In genomic region chr19:16594681-16595091, GRCh38 we compare ENCODE assay signal across 12 cellular contexts. TPM values are rescaled to one million over a fixed set of nuclear protein-coding genes. Genes with fewer than 3 reads are reported as not detected.
DNase-seq lines count a peak whose midpoint lies in the region; ATAC-seq and TF ChIP-seq lines count a peak whose summit lies in the region.
"Had no signal": no experiment of that assay in that cellular context is flagged by ENCODE, and none has a peak within 500 bp of the region (broad histone marks: within the 10 kb centered on the region; RNA-seq: fewer than 3 reads in every experiment).

No MANE protein-coding gene starts in this region.

- H3K9me3 Mint-ChIP-seq in CD4-positive, alpha-beta T cell, result no peaks in the 10 kb centered on the region
- H3K9me3 Mint-ChIP-seq in T-helper 2 cell treated with Interferon-gamma antibody and Interleukin-4, amounts not matched to agents 5 μg/mL and 100 μg/mL, for 36 hours, result no peaks in the 10 kb centered on the region
- no peaks in the 10 kb centered on the region for H3K9me3 Mint-ChIP-seq in dendritic cell treated with granulocyte-macrophage colony-stimulating factor and Interleukin-4, amounts not matched to agents 40 ng/mL and 50 ng/mL, for 4 days

- no peaks in the 10 kb centered on the region for H3K9me3 ChIP-seq in CD4-positive, alpha-beta T cell (ENCODE audit: control insufficient read depth, low read length)
- H3K9me3 ChIP-seq: upper lobe of left lung had no signal

- no peaks in the 10 kb centered on the region for H3K27me3 Mint-ChIP-seq in CD4-positive, alpha-beta T cell
- no peaks in the 10 kb centered on the region for H3K27me3 Mint-ChIP-seq in T-helper 2 cell treated with Interferon-gamma antibody and Interleukin-4, amounts not matched to agents 5 μg/mL and 100 μg/mL, for 36 hours (ENCODE audit: low read depth)
- no peaks in the 10 kb centered on the region for H3K27me3 Mint-ChIP-seq in dendritic cell treated with granulocyte-macrophage colony-stimulating factor and Interleukin-4, amounts not matched to agents 40 ng/mL and 50 ng/mL, for 4 days

- peak overlapping the region; percentile 59 for H3K27ac ChIP-seq in CD4-positive, alpha-beta T cell (ENCODE audit: low read depth, low read length)

- peaks cover 81% of the 10 kb centered on the region for H3K4me1 Mint-ChIP-seq in CD4-positive, alpha-beta T cell (ENCODE audit: low read depth)
- peaks cover 47% of the 10 kb centered on the region for H3K4me1 Mint-ChIP-seq in T-helper 2 cell treated with Interferon-gamma antibody and Interleukin-4, amounts not matched to agents 5 μg/mL and 100 μg/mL, for 36 hours (ENCODE audit: low read depth)
- peaks cover 53% of the 10 kb centered on the region for H3K4me1 Mint-ChIP-seq in dendritic cell treated with granulocyte-macrophage colony-stimulating factor and Interleukin-4, amounts not matched to agents 40 ng/mL and 50 ng/mL, for 4 days (ENCODE audit: low read depth)

- intact Hi-C loops in CD4-positive, alpha-beta T cell (cut with DNase I, micrococcal nuclease), result loop anchor here in 1 of 2 experiments (1.0 kb wide), 1 partner anchor 10 kb away; no protein-coding TSS in a partner anchor
- intact Hi-C loops in dendritic cell treated with granulocyte-macrophage colony-stimulating factor and Interleukin-4, amounts not matched to agents 40 ng/mL and 50 ng/mL, for 4 days (cut with micrococcal nuclease), result no loop called here

- peak; percentile 90 for ATAC-seq in CD4-positive, alpha-beta T cell (ENCODE audit: poor library complexity)
- ATAC-seq in GM21619 (IDR thresholded peaks at IDR 0.05; ENCODE audit: unreplicated experiment) (peak; percentile 8), HG03045 (IDR thresholded peaks at IDR 0.05; ENCODE audit: unreplicated experiment) (no peak), HG03354 (IDR thresholded peaks at IDR 0.05; ENCODE audit: poor library complexity, severe bottlenecking, unreplicated experiment) (no peak)
- ATAC-seq: Panc1 had no signal

- POLR2A ChIA-PET in CD4-positive, alpha-beta T cell (lab: Charles Lee), result interaction anchor here (1.1 to 1.9 kb wide), 3 partner anchors 10 to 28 kb away, joined by 4 to 11 read pairs (median 6); partner anchors contain the start of gene SLC35E1

- H3K27me3 ChIP-seq in CD4-positive, alpha-beta T cell (ENCODE audit: control insufficient read depth, insufficient read depth, low read length), result no peaks in the 10 kb centered on the region
- H3K27me3 ChIP-seq: upper lobe of left lung had no signal

- peak overlapping the region; percentile 89 for H3K27ac Mint-ChIP-seq in CD4-positive, alpha-beta T cell
- H3K27ac Mint-ChIP-seq in T-helper 2 cell treated with Interferon-gamma antibody and Interleukin-4, amounts not matched to agents 5 μg/mL and 100 μg/mL, for 36 hours, result peak overlapping the region; percentile 89
- peak overlapping the region; percentile 58 for H3K27ac Mint-ChIP-seq in dendritic cell treated with granulocyte-macrophage colony-stimulating factor and Interleukin-4, amounts not matched to agents 40 ng/mL and 50 ng/mL, for 4 days

- TF ChIP-seq CTCF in CD4-positive, alpha-beta T cell (IDR thresholded peaks at IDR 0.05), result no peak

- H3K4me3 Mint-ChIP-seq in CD4-positive, alpha-beta T cell, result peak overlapping the region; percentile 83
- peak overlapping the region; percentile 80 for H3K4me3 Mint-ChIP-seq in T-helper 2 cell treated with Interferon-gamma antibody and Interleukin-4, amounts not matched to agents 5 μg/mL and 100 μg/mL, for 36 hours
- H3K4me3 Mint-ChIP-seq in dendritic cell treated with granulocyte-macrophage colony-stimulating factor and Interleukin-4, amounts not matched to agents 40 ng/mL and 50 ng/mL, for 4 days, result peak overlapping the region; percentile 11

- DNase-seq in CD4-positive, alpha-beta T cell, result peak in 4 of 10 experiments; percentile 18 to 56 (median 34)
- DNase-seq in T-helper 2 cell treated with Interferon-gamma antibody and Interleukin-4, amounts not matched to agents 5 μg/mL and 100 μg/mL, for 36 hours (ENCODE audit: low spot score), result no peak
- no peak for DNase-seq in MV-4-11 (lab: John Stamatoyannopoulos, UW)
- no peak for DNase-seq in NCI-H524 treated with DMSO at 0.1 percent for 48 hours (lab: John Stamatoyannopoulos, UW)
- DNase-seq: cerebellar nuclear complex, NCI-H187 had no signal

- CTCF ChIA-PET in CD4-positive, alpha-beta T cell (lab: Charles Lee), result interaction anchor here (2.2 kb wide), 1 partner anchor 10 kb away, joined by 6 read pairs; no protein-coding TSS in a partner anchor

- no peaks in the 10 kb centered on the region for H3K36me3 Mint-ChIP-seq in CD4-positive, alpha-beta T cell (ENCODE audit: low read depth)
- peaks cover 3% of the 10 kb centered on the region for H3K36me3 Mint-ChIP-seq in T-helper 2 cell treated with Interferon-gamma antibody and Interleukin-4, amounts not matched to agents 5 μg/mL and 100 μg/mL, for 36 hours (ENCODE audit: low read depth)
- peaks cover 10% of the 10 kb centered on the region for H3K36me3 Mint-ChIP-seq in dendritic cell treated with granulocyte-macrophage colony-stimulating factor and Interleukin-4, amounts not matched to agents 40 ng/mL and 50 ng/mL, for 4 days (ENCODE audit: low read depth)

RNA-seq across cellular contexts. Expression of gene SLC35E1, which starts 22.5 kb away (rescaled TPM):
- total RNA-seq in CD4-positive, alpha-beta T cell, result 10 to 100 TPM; 72.3 to 76.3 TPM

RNA-seq across cellular contexts. Expression of gene MED26, which starts 33.3 kb away (rescaled TPM):
- total RNA-seq in CD4-positive, alpha-beta T cell, result 10 to 100 TPM; 50.4 to 52.4 TPM

RNA-seq across cellular contexts. Expression of gene CHERP, which starts 52.4 kb away (rescaled TPM):
- 10 to 100 TPM; 47.1 to 48.2 TPM for total RNA-seq in CD4-positive, alpha-beta T cell

Comparison
In these comparisons a context has a peak if more than half of its experiments do, and no peak if none do; other contexts are left out.
1. ATAC-seq: peak in CD4-positive, alpha-beta T cell (single experiment) and GM21619 (single experiment); none in HG03045 (single experiment) and HG03354 (single experiment).
2. H3K4me3 Mint-ChIP-seq: peak in every context shown above with its lines; median percentile 83 in CD4-positive, alpha-beta T cell; 80 in T-helper 2 cell treated with Interferon-gamma antibody and Interleukin-4, amounts not matched to agents 5 μg/mL and 100 μg/mL, for 36 hours; 11 in dendritic cell treated with granulocyte-macrophage colony-stimulating factor and Interleukin-4, amounts not matched to agents 40 ng/mL and 50 ng/mL, for 4 days.
3. Peak in every context shown above with its lines, with median percentiles within 50 percentile points of each other: H3K27ac Mint-ChIP-seq.